Comparison of ENCODE assay signal across 16 cellular contexts in genomic region chr17:41739661-41740352, GRCh38. TPM values are rescaled to one million over a fixed set of nuclear protein-coding genes. Genes with fewer than 3 reads are reported as not detected.
DNase-seq lines count a peak whose midpoint lies in the region; ATAC-seq and TF ChIP-seq lines count a peak whose summit lies in the region.
"Had no signal": no experiment of that assay in that cellular context is flagged by ENCODE, and none has a peak within 500 bp of the region (broad histone marks: within the 10 kb centered on the region; RNA-seq: fewer than 3 reads in every experiment).

No MANE protein-coding gene starts in this region.

- no peaks in the 10 kb centered on the region for H3K9me3 Mint-ChIP-seq in Caco-2 (ENCODE audit: unreplicated experiment)
- no peaks in the 10 kb centered on the region for H3K9me3 Mint-ChIP-seq in activated T-helper 2 cell treated with anti-CD3 and anti-CD28 coated beads, Interferon-gamma antibody, Interleukin-2, Interleukin-4, amounts not matched to agents 10 μg/mL and 5 μg/mL and 100 μg/mL, durations not matched to agents 14 hours and 24 hours and 36 hours
- H3K9me3 Mint-ChIP-seq: CD8-positive, alpha-beta memory T cell; immature natural killer cell; naive thymus-derived CD4-positive, alpha-beta T cell had no signal

- ATAC-seq in GM21526 (IDR thresholded peaks at IDR 0.05; ENCODE audit: low FRiP score, unreplicated experiment) (no peak), HG03439 (IDR thresholded peaks at IDR 0.05; ENCODE audit: unreplicated experiment) (no peak)
- ATAC-seq: naive thymus-derived CD4-positive, alpha-beta T cell had no signal

- peaks cover 28% of the 10 kb centered on the region for H3K4me1 ChIP-seq in Caco-2
- H3K4me1 ChIP-seq: uterus had no signal

- CTCF ChIA-PET in Caco-2 (lab: Charles Lee): interaction anchor here (0.6 to 1.5 kb wide), 2 partner anchors 61 to 73 kb away, joined by 3 to 4 read pairs; partner anchors contain the start of gene FKBP10

- H3K27ac Mint-ChIP-seq in Caco-2 (ENCODE audit: unreplicated experiment): peak overlapping the region; percentile 39
- peak overlapping the region; percentile 3 for H3K27ac Mint-ChIP-seq in activated T-helper 2 cell treated with anti-CD3 and anti-CD28 coated beads, Interferon-gamma antibody, Interleukin-2, Interleukin-4, amounts not matched to agents 10 μg/mL and 5 μg/mL and 100 μg/mL, durations not matched to agents 14 hours and 24 hours and 36 hours
- H3K27ac Mint-ChIP-seq: immature natural killer cell had no signal

- H3K4me1 Mint-ChIP-seq in Caco-2 (ENCODE audit: low read depth, unreplicated experiment): peaks cover 26% of the 10 kb centered on the region
- H3K4me1 Mint-ChIP-seq in activated T-helper 2 cell treated with anti-CD3 and anti-CD28 coated beads, Interferon-gamma antibody, Interleukin-2, Interleukin-4, amounts not matched to agents 10 μg/mL and 5 μg/mL and 100 μg/mL, durations not matched to agents 14 hours and 24 hours and 36 hours (ENCODE audit: low read depth): peaks cover 3% of the 10 kb centered on the region
- H3K4me1 Mint-ChIP-seq: immature natural killer cell had no signal

- peaks cover 6% of the 10 kb centered on the region for H3K36me3 Mint-ChIP-seq in Caco-2 (ENCODE audit: insufficient read depth, unreplicated experiment)
- no peaks in the 10 kb centered on the region for H3K36me3 Mint-ChIP-seq in activated T-helper 2 cell treated with anti-CD3 and anti-CD28 coated beads, Interferon-gamma antibody, Interleukin-2, Interleukin-4, amounts not matched to agents 10 μg/mL and 5 μg/mL and 100 μg/mL, durations not matched to agents 14 hours and 24 hours and 36 hours (ENCODE audit: low read depth)
- H3K36me3 Mint-ChIP-seq: CD8-positive, alpha-beta memory T cell; immature natural killer cell had no signal

- H3K27me3 Mint-ChIP-seq in Caco-2 (ENCODE audit: insufficient read depth, unreplicated experiment): peaks cover 15% of the 10 kb centered on the region
- peaks cover 21% of the 10 kb centered on the region for H3K27me3 Mint-ChIP-seq in activated T-helper 2 cell treated with anti-CD3 and anti-CD28 coated beads, Interferon-gamma antibody, Interleukin-2, Interleukin-4, amounts not matched to agents 10 μg/mL and 5 μg/mL and 100 μg/mL, durations not matched to agents 14 hours and 24 hours and 36 hours (ENCODE audit: low read depth)

- no peak overlapping the region for H3K4me3 ChIP-seq in Caco-2 (ENCODE audit: low read depth, low read length)
- H3K4me3 ChIP-seq: uterus had no signal

- BruUV-seq in Caco-2 (replicated peaks; lab: Mats Ljungman, UMichigan): no TSS peak

- POLR2A ChIA-PET in Caco-2 (lab: Charles Lee): interaction anchor here (0.6 to 1.2 kb wide), 2 partner anchors 47 to 61 kb away, joined by 4 to 5 read pairs; partner anchors contain the start of gene JUP

- no peak overlapping the region for H3K4me3 Mint-ChIP-seq in Caco-2 (ENCODE audit: unreplicated experiment)
- H3K4me3 Mint-ChIP-seq in activated T-helper 2 cell treated with anti-CD3 and anti-CD28 coated beads, Interferon-gamma antibody, Interleukin-2, Interleukin-4, amounts not matched to agents 10 μg/mL and 5 μg/mL and 100 μg/mL, durations not matched to agents 14 hours and 24 hours and 36 hours (ENCODE audit: low read depth): no peak overlapping the region
- H3K4me3 Mint-ChIP-seq: CD8-positive, alpha-beta memory T cell; immature natural killer cell; naive thymus-derived CD4-positive, alpha-beta T cell had no signal

- no peak for TF ChIP-seq CTCF in Caco-2 (IDR thresholded peaks at IDR 0.05; ENCODE audit: insufficient read depth in 1 of 2, low read depth in 1 of 2, low read length in 1 of 2, severe bottlenecking in 1 of 2, unreplicated experiment in 1 of 2)

- no peaks in the 10 kb centered on the region; the same call in 1 of the 2 replicates for H3K27me3 ChIP-seq in Caco-2 (replicated peaks; ENCODE audit: control insufficient read depth, insufficient read depth, low read length)

- no peaks in the 10 kb centered on the region for H3K36me3 ChIP-seq in Caco-2 (ENCODE audit: control insufficient read depth, insufficient read depth, low read length)
- H3K36me3 ChIP-seq: uterus had no signal

- intact Hi-C loops in Caco-2 (cut with micrococcal nuclease; ENCODE audit: unreplicated experiment): no loop called here
- intact Hi-C loops in activated T-helper 2 cell treated with anti-CD3 and anti-CD28 coated beads, Interferon-gamma antibody, Interleukin-2, Interleukin-4, amounts not matched to agents 10 μg/mL and 5 μg/mL and 100 μg/mL, durations not matched to agents 14 hours and 24 hours and 36 hours (cut with micrococcal nuclease): loop anchor here (10.0 kb wide), 1 partner anchor 125 kb away; the partner anchor contains the start of gene KLHL11
- intact Hi-C loops in posterior vena cava (cut with DNase I): loop anchor here (2.0 kb wide), 1 partner anchor 61 kb away; no protein-coding TSS in a partner anchor

- DNase-seq in Caco-2 (no peak), HT1080 (ENCODE audit: low read depth) (peak; percentile 38), kidney glomerular epithelial cell (lab: John Stamatoyannopoulos, UW) (peak; percentile 80), posterior vena cava (ENCODE audit: low spot score) (no peak)
- DNase-seq in activated T-helper 2 cell treated with anti-CD3 and anti-CD28 coated beads, Interferon-gamma antibody, Interleukin-2, Interleukin-4, amounts not matched to agents 10 μg/mL and 5 μg/mL and 100 μg/mL, durations not matched to agents 14 hours and 24 hours and 36 hours (ENCODE audit: low spot score): no peak
- no peak for DNase-seq in stimulated activated CD4-positive, alpha-beta T cell treated with anti-CD3 and anti-CD28 coated beads, Interleukin-2, amount 100 ng/mL, for 48 hours
- DNase-seq: aorta; CD8-positive, alpha-beta memory T cell; immature natural killer cell; naive thymus-derived CD4-positive, alpha-beta T cell; NCI-H187 treated with DMSO at 0.1 percent for 48 hours; small intestine; uterus had no signal

- no peaks in the 10 kb centered on the region for H3K9me3 ChIP-seq in Caco-2
- H3K9me3 ChIP-seq: uterus had no signal

RNA-seq across cellular contexts. Expression of gene HAP1, which starts 5.4 kb away (rescaled TPM):
- 3.2 and 3.3 TPM in 2 replicates for total RNA-seq in Caco-2 (2022)
- 0.10 TPM in 1 of 2 replicates, not detected in the other for total RNA-seq in HT1080 (2014; rRNA removed; shearing (Covaris generic))
- 0.05 TPM in 1 of 2 replicates, not detected in the other for polyA plus RNA-seq in HT1080 (2015; cell fraction: cytosol; rRNA removed)
- 0.08 and 0.38 TPM in 2 replicates for polyA plus RNA-seq in HT1080 (2015; cell fraction: nucleus; rRNA removed)
- 0.11 and 0.23 TPM in 2 replicates for total RNA-seq in activated T-helper 2 cell treated with anti-CD3 and anti-CD28 coated beads, Interferon-gamma antibody, Interleukin-2, Interleukin-4, amounts not matched to agents 10 μg/mL and 5 μg/mL and 100 μg/mL, durations not matched to agents 14 hours and 24 hours and 36 hours
- under 1 TPM in 1 of 2 donors, not detected in 1; 0.19 TPM for total RNA-seq in posterior vena cava
- total RNA-seq: RPMI7951 had no signal
- polyA plus RNA-seq: aorta; CD8-positive, alpha-beta memory T cell; immature natural killer cell; naive thymus-derived CD4-positive, alpha-beta T cell had no signal

RNA-seq across cellular contexts. Expression of gene GAST, which starts 27.7 kb away (rescaled TPM):
- 0.75 TPM in 1 of 2 replicates, not detected in the other for total RNA-seq in Caco-2 (2022)
- not detected in 2 replicates for total RNA-seq in HT1080 (2014; rRNA removed; shearing (Covaris generic))
- polyA plus RNA-seq in HT1080 (2015; cell fraction: cytosol; rRNA removed): not detected in 2 replicates
- polyA plus RNA-seq in HT1080 (2015; cell fraction: nucleus; rRNA removed): not detected in 2 replicates
- not detected in 2 replicates for total RNA-seq in activated T-helper 2 cell treated with anti-CD3 and anti-CD28 coated beads, Interferon-gamma antibody, Interleukin-2, Interleukin-4, amounts not matched to agents 10 μg/mL and 5 μg/mL and 100 μg/mL, durations not matched to agents 14 hours and 24 hours and 36 hours
- total RNA-seq in posterior vena cava: not detected
- total RNA-seq: aorta; CD8-positive, alpha-beta memory T cell; naive thymus-derived CD4-positive, alpha-beta T cell; RPMI7951; uterus had no signal
- polyA plus RNA-seq: aorta; CD8-positive, alpha-beta memory T cell; immature natural killer cell; naive thymus-derived CD4-positive, alpha-beta T cell had no signal

RNA-seq across cellular contexts. Expression of gene JUP, which starts 46.7 kb away (rescaled TPM):
- 392 and 419 TPM in 2 replicates for total RNA-seq in Caco-2 (2022)
- 1.6 and 4.0 TPM in 2 replicates for total RNA-seq in HT1080 (2014; rRNA removed; shearing (Covaris generic))
- polyA plus RNA-seq in HT1080 (2015; cell fraction: cytosol; rRNA removed): 5.1 and 6.4 TPM in 2 replicates
- 15.5 and 18.7 TPM in 2 replicates for polyA plus RNA-seq in HT1080 (2015; cell fraction: nucleus; rRNA removed)
- 0.78 and 1.3 TPM in 2 replicates for total RNA-seq in activated T-helper 2 cell treated with anti-CD3 and anti-CD28 coated beads, Interferon-gamma antibody, Interleukin-2, Interleukin-4, amounts not matched to agents 10 μg/mL and 5 μg/mL and 100 μg/mL, durations not matched to agents 14 hours and 24 hours and 36 hours
- total RNA-seq in posterior vena cava: 10 to 100 TPM; 14.6 to 21.2 TPM
- polyA plus RNA-seq: CD8-positive, alpha-beta memory T cell had no signal

RNA-seq across cellular contexts. Expression of gene EIF1, which starts 51.1 kb away (rescaled TPM):
- total RNA-seq in Caco-2 (2022) (759 and 783 TPM in 2 replicates), posterior vena cava (100 to 1,000 TPM; 694 to 760 TPM)
- total RNA-seq in HT1080 (2014; rRNA removed; shearing (Covaris generic)): 78.2 and 312 TPM in 2 replicates
- polyA plus RNA-seq in HT1080 (2015; cell fraction: cytosol; rRNA removed): 402 and 484 TPM in 2 replicates
- 465 and 478 TPM in 2 replicates for polyA plus RNA-seq in HT1080 (2015; cell fraction: nucleus; rRNA removed)
- 779 and 785 TPM in 2 replicates for total RNA-seq in activated T-helper 2 cell treated with anti-CD3 and anti-CD28 coated beads, Interferon-gamma antibody, Interleukin-2, Interleukin-4, amounts not matched to agents 10 μg/mL and 5 μg/mL and 100 μg/mL, durations not matched to agents 14 hours and 24 hours and 36 hours

Comparison
In these comparisons a context has a peak if more than half of its experiments do, and no peak if none do; other contexts are left out.
1. DNase-seq: peak in HT1080 (single experiment) and kidney glomerular epithelial cell (single experiment); none in Caco-2 (0 of 2), activated T-helper 2 cell treated with anti-CD3 and anti-CD28 coated beads, Interferon-gamma antibody, Interleukin-2, Interleukin-4, amounts not matched to agents 10 μg/mL and 5 μg/mL and 100 μg/mL, durations not matched to agents 14 hours and 24 hours and 36 hours (single experiment), stimulated activated CD4-positive, alpha-beta T cell treated with anti-CD3 and anti-CD28 coated beads, Interleukin-2, amount 100 ng/mL, for 48 hours (0 of 2) and posterior vena cava (single experiment).
2. RNA of gene JUP, which starts 46.7 kb away (total RNA-seq): 392 to 419 TPM in Caco-2; 14.6 to 21.2 TPM in posterior vena cava, 1.6 to 4.0 TPM in HT1080 and 0.78 to 1.3 TPM in activated T-helper 2 cell treated with anti-CD3 and anti-CD28 coated beads, Interferon-gamma antibody, Interleukin-2, Interleukin-4, amounts not matched to agents 10 μg/mL and 5 μg/mL and 100 μg/mL, durations not matched to agents 14 hours and 24 hours and 36 hours; every median in the first group is over 10 times any median in the second.